Comparison of ENCODE assay signal across 27 cellular contexts in genomic region chr12:82413994-82414393, GRCh38. TPM values are rescaled to one million over a fixed set of nuclear protein-coding genes. Genes with fewer than 3 reads are reported as not detected.
DNase-seq lines count a peak whose midpoint lies in the region; TF ChIP-seq lines count a peak whose summit lies in the region.
"Had no signal": no experiment of that assay in that cellular context is flagged by ENCODE, and none has a peak within 500 bp of the region (broad histone marks: within the 10 kb centered on the region; RNA-seq: fewer than 3 reads in every experiment).

No MANE protein-coding gene starts in this region.

- no peak overlapping the region for H3K4me3 ChIP-seq in astrocyte of the spinal cord (ENCODE audit: low read depth, low read length)
- H3K4me3 ChIP-seq: lung, mucosa of descending colon, PC-9 had no signal

- no peak for TF ChIP-seq CTCF in astrocyte of the spinal cord (IDR thresholded peaks at IDR 0.05; ENCODE audit: low read depth, low read length)

- no peaks in the 10 kb centered on the region for H3K9me3 Mint-ChIP-seq in activated naive CD4-positive, alpha-beta T cell treated with anti-CD3 and anti-CD28 coated beads for 36 hours
- H3K9me3 Mint-ChIP-seq: activated T-helper 17 cell treated with anti-CD3 and anti-CD28 coated beads, Interleukin-2, amount 50 U/mL, for 72 hours; effector memory CD8-positive, alpha-beta T cell; T-helper 2 cell treated with Interferon-gamma antibody and Interleukin-4, amounts not matched to agents 5 μg/mL and 100 μg/mL, for 36 hours had no signal

- in situ Hi-C loops in astrocyte of the spinal cord (cut with HindIII; ENCODE audit: low sequenced_read_pairs) = no loop called here

- CTCF ChIA-PET in activated naive CD4-positive, alpha-beta T cell treated with anti-CD3 and anti-CD28 coated beads for 36 hours (lab: Charles Lee) = no interaction called here

- intact Hi-C loops in activated naive CD4-positive, alpha-beta T cell treated with anti-CD3 and anti-CD28 coated beads for 36 hours (cut with micrococcal nuclease) = no loop called here

- H3K27me3 Mint-ChIP-seq in activated naive CD4-positive, alpha-beta T cell treated with anti-CD3 and anti-CD28 coated beads for 36 hours (ENCODE audit: low read depth) = no peaks in the 10 kb centered on the region
- H3K27me3 Mint-ChIP-seq: activated T-helper 17 cell treated with anti-CD3 and anti-CD28 coated beads, Interleukin-2, amount 50 U/mL, for 72 hours; effector memory CD8-positive, alpha-beta T cell had no signal

- no peak overlapping the region for H3K4me3 Mint-ChIP-seq in activated naive CD4-positive, alpha-beta T cell treated with anti-CD3 and anti-CD28 coated beads for 36 hours
- H3K4me3 Mint-ChIP-seq: activated T-helper 17 cell treated with anti-CD3 and anti-CD28 coated beads, Interleukin-2, amount 50 U/mL, for 72 hours; effector memory CD8-positive, alpha-beta T cell; T-helper 2 cell treated with Interferon-gamma antibody and Interleukin-4, amounts not matched to agents 5 μg/mL and 100 μg/mL, for 36 hours had no signal

- no peak overlapping the region for H3K27ac Mint-ChIP-seq in activated naive CD4-positive, alpha-beta T cell treated with anti-CD3 and anti-CD28 coated beads for 36 hours
- H3K27ac Mint-ChIP-seq: activated T-helper 17 cell treated with anti-CD3 and anti-CD28 coated beads, Interleukin-2, amount 50 U/mL, for 72 hours; effector memory CD8-positive, alpha-beta T cell; T-helper 2 cell treated with Interferon-gamma antibody and Interleukin-4, amounts not matched to agents 5 μg/mL and 100 μg/mL, for 36 hours had no signal

- H3K4me1 Mint-ChIP-seq in activated naive CD4-positive, alpha-beta T cell treated with anti-CD3 and anti-CD28 coated beads for 36 hours (ENCODE audit: low read depth) = no peaks in the 10 kb centered on the region
- H3K4me1 Mint-ChIP-seq: activated T-helper 17 cell treated with anti-CD3 and anti-CD28 coated beads, Interleukin-2, amount 50 U/mL, for 72 hours had no signal

- H3K36me3 Mint-ChIP-seq in activated naive CD4-positive, alpha-beta T cell treated with anti-CD3 and anti-CD28 coated beads for 36 hours (ENCODE audit: low read depth) = peaks cover 13% of the 10 kb centered on the region

- DNase-seq in SHP77 (lab: John Stamatoyannopoulos, UW) = peak; percentile 5 to 18
- DNase-seq in SHP77 treated with DMSO at 0.1 percent for 48 hours (lab: John Stamatoyannopoulos, UW) = no peak
- peak; percentile 6 for DNase-seq in astrocyte of the spinal cord (ENCODE audit: low read depth, low spot score)
- DNase-seq in globus pallidus (ENCODE audit: low spot score) = peak; percentile 16
- peak; percentile 15 for DNase-seq in superior temporal gyrus (ENCODE audit: extremely low spot score)
- no peak for DNase-seq in activated naive CD4-positive, alpha-beta T cell treated with anti-CD3 and anti-CD28 coated beads for 36 hours
- no peak for DNase-seq in NCI-H345 treated with DMSO at 0.1 percent for 48 hours (lab: John Stamatoyannopoulos, UW; ENCODE audit: unreplicated experiment)
- no peak for DNase-seq in DMS79 treated with DMSO at 0.1 percent for 48 hours (lab: John Stamatoyannopoulos, UW)
- DNase-seq: activated CD4-positive, alpha-beta T cell treated with anti-CD3 and anti-CD28 coated beads for 4 hours; activated naive CD4-positive, alpha-beta T cell treated with anti-CD3 and anti-CD28 coated beads, Interleukin-2, amount 50 U/mL, for 16 hours; COR-L47; cortex of kidney; DMS79; effector memory CD8-positive, alpha-beta T cell; GDM1; HCEC 1CT; left cardiac atrium; mucosa of descending colon; NCI-H1048; NCI-H526 treated with DMSO at 0.1 percent for 48 hours; PC-9; retina; small intestine; stimulated activated naive CD4-positive, alpha-beta T cell treated with Interleukin-2 at 50 U/mL for 16 hours had no signal

RNA-seq across cellular contexts. Expression of gene METTL25, which starts 55.7 kb away (rescaled TPM):
- total RNA-seq in activated naive CD4-positive, alpha-beta T cell treated with anti-CD3 and anti-CD28 coated beads for 36 hours = 1 to 10 TPM; 4.1 to 5.7 TPM

RNA-seq across cellular contexts. Expression of gene CCDC59, which starts 55.8 kb away (rescaled TPM):
- 10 to 100 TPM; 87.1 to 93.3 TPM for total RNA-seq in activated naive CD4-positive, alpha-beta T cell treated with anti-CD3 and anti-CD28 coated beads for 36 hours

Comparison
In these comparisons a context has a peak if more than half of its experiments do, and no peak if none do; other contexts are left out.
1. DNase-seq: peak in SHP77 (2 of 2), astrocyte of the spinal cord (single experiment), globus pallidus (single experiment) and superior temporal gyrus (single experiment); none in SHP77 treated with DMSO at 0.1 percent for 48 hours (single experiment), activated naive CD4-positive, alpha-beta T cell treated with anti-CD3 and anti-CD28 coated beads for 36 hours (single experiment), NCI-H345 treated with DMSO at 0.1 percent for 48 hours (single experiment) and DMS79 treated with DMSO at 0.1 percent for 48 hours (single experiment).